Comparison of ENCODE assay signal across 1 cellular context in genomic region chr11:47373876-47374820, GRCh38.
TF ChIP-seq lines count a peak whose summit lies in the region.

No MANE protein-coding gene starts in this region.

TF ChIP-seq in IMR-90, 13 proteins besides CTCF, POLR2A, EP300 and RAD21:
- TF ChIP-seq SMC3 (IDR thresholded peaks at IDR 0.05; ENCODE audit: low read depth, low read length) (peak; percentile 94), CEBPB (IDR thresholded peaks at IDR 0.05; ENCODE audit: low read depth, low read length) (no peak)
